In genomic region chr10:111486346-111486745, GRCh38 we compare ENCODE assay signal across 31 cellular contexts.
DNase-seq lines count a peak whose midpoint lies in the region; ATAC-seq and TF ChIP-seq lines count a peak whose summit lies in the region.
"Had no signal": no experiment of that assay in that cellular context is flagged by ENCODE, and none has a peak within 500 bp of the region (broad histone marks: within the 10 kb centered on the region; RNA-seq: fewer than 3 reads in every experiment).

No MANE protein-coding gene starts in this region.

- H3K9me3 ChIP-seq in esophagus muscularis mucosa = peaks cover 0 to 24% (median 11%) of the 10 kb centered on the region in 4 donors
- H3K9me3 ChIP-seq: BE2C had no signal

- TF ChIP-seq CTCF in esophagus muscularis mucosa (IDR thresholded peaks at IDR 0.05) = no peak

- intact Hi-C loops in esophagus muscularis mucosa (cut with DNase I) = no loop called here

- H3K36me3 ChIP-seq in esophagus muscularis mucosa = no peaks in the 10 kb centered on the region
- H3K36me3 ChIP-seq: BE2C; BLaER1; BLaER1 treated with 17β-estradiol and CSF1 and Interleukin-3, amounts not matched to agents 10 nM and 100 nM had no signal

- H3K4me3 ChIP-seq in esophagus muscularis mucosa = no peak overlapping the region
- H3K4me3 ChIP-seq: A549; BLaER1; BLaER1 treated with 17β-estradiol and CSF1 and Interleukin-3, amounts not matched to agents 10 nM and 100 nM had no signal

- in situ Hi-C loops in G401 (cut with HindIII; ENCODE audit: low sequenced_read_pairs) = no loop called here

- ATAC-seq in HG03025 (IDR thresholded peaks at IDR 0.05; ENCODE audit: low FRiP score, unreplicated experiment) (no peak), HG03378 (IDR thresholded peaks at IDR 0.05; ENCODE audit: unreplicated experiment) (no peak)
- ATAC-seq: A549; CD8-positive, alpha-beta T cell had no signal

- no peaks in the 10 kb centered on the region for H3K4me1 ChIP-seq in esophagus muscularis mucosa
- H3K4me1 ChIP-seq: A549; BLaER1; BLaER1 treated with 17β-estradiol and CSF1 and Interleukin-3, amounts not matched to agents 10 nM and 100 nM; Caco-2 had no signal

- 95% methylated on average over 1 of the region's 1 CpG for WGBS in esophagus muscularis mucosa

- peak; percentile 74 for DNase-seq in G401 (ENCODE audit: low spot score)
- peak; percentile 65 for DNase-seq in cerebellar cortex (ENCODE audit: low spot score)
- peak; percentile 53 for DNase-seq in cerebellum (ENCODE audit: low spot score)
- peak; percentile 17 for DNase-seq in esophagus muscularis mucosa (ENCODE audit: extremely low spot score)
- DNase-seq in activated CD4-positive, alpha-beta T cell treated with anti-CD3 and anti-CD28 coated beads, Interleukin-2, amount 50 U/mL, for 4 hours = no peak
- DNase-seq in AML-193 (lab: John Stamatoyannopoulos, UW) = no peak
- DNase-seq: 8988T; ACHN; BE2C; Caco-2; Calu3; CD4-positive, alpha-beta memory T cell; CD4-positive, alpha-beta T cell; CD4-positive, CD25-positive, alpha-beta regulatory T cell; CD8-positive, alpha-beta memory T cell; CD8-positive, alpha-beta T cell; COR-L47; DMS 273 treated with DMSO at 0.1 percent for 48 hours; DMS153; DMS53; DMS79; DMS79 treated with DMSO at 0.1 percent for 48 hours; DND-41; EL had no signal

- no peaks in the 10 kb centered on the region for H3K27me3 ChIP-seq in esophagus muscularis mucosa
- H3K27me3 ChIP-seq: BE2C; BLaER1; BLaER1 treated with 17β-estradiol and CSF1 and Interleukin-3, amounts not matched to agents 10 nM and 100 nM had no signal

- no peak for TF ChIP-seq EP300 in esophagus muscularis mucosa (IDR thresholded peaks at IDR 0.05)

- no peak for TF ChIP-seq POLR2A in esophagus muscularis mucosa (IDR thresholded peaks at IDR 0.05; ENCODE audit: low read depth)

- H3K27ac ChIP-seq in esophagus muscularis mucosa (replicated peaks in 1 of 4) = no peak overlapping the region
- H3K27ac ChIP-seq: 22Rv1; A549; BLaER1; BLaER1 treated with 17β-estradiol and CSF1 and Interleukin-3, amounts not matched to agents 10 nM and 100 nM; C4-2B had no signal

Comparison
In these comparisons a context has a peak if more than half of its experiments do, and no peak if none do; other contexts are left out.
1. DNase-seq: peak in G401 (single experiment), cerebellar cortex (single experiment), cerebellum (single experiment) and esophagus muscularis mucosa (single experiment); none in activated CD4-positive, alpha-beta T cell treated with anti-CD3 and anti-CD28 coated beads, Interleukin-2, amount 50 U/mL, for 4 hours (0 of 2) and AML-193 (0 of 2).